In genomic region chr15:81475471-81475870, GRCh38 we compare ENCODE assay signal across 6 cellular contexts.
"Had no signal": no experiment of that assay in that cellular context is flagged by ENCODE, and none has a peak within 500 bp of the region (broad histone marks: within the 10 kb centered on the region; RNA-seq: fewer than 3 reads in every experiment).

No MANE protein-coding gene starts in this region.

- DNase-seq: H9, HCEC 1CT had no signal

- FAIRE-seq: H54, HepG2 had no signal

- H2AFZ ChIP-seq: GM23338 had no signal

- H3K4me3 ChIP-seq: GM23338 had no signal

- H3K4me2 ChIP-seq: GM23338 had no signal

- ATAC-seq: GM23338, HepG2 had no signal

- H3K27ac ChIP-seq: HL-60 had no signal
